In the genomic region with DNA sequence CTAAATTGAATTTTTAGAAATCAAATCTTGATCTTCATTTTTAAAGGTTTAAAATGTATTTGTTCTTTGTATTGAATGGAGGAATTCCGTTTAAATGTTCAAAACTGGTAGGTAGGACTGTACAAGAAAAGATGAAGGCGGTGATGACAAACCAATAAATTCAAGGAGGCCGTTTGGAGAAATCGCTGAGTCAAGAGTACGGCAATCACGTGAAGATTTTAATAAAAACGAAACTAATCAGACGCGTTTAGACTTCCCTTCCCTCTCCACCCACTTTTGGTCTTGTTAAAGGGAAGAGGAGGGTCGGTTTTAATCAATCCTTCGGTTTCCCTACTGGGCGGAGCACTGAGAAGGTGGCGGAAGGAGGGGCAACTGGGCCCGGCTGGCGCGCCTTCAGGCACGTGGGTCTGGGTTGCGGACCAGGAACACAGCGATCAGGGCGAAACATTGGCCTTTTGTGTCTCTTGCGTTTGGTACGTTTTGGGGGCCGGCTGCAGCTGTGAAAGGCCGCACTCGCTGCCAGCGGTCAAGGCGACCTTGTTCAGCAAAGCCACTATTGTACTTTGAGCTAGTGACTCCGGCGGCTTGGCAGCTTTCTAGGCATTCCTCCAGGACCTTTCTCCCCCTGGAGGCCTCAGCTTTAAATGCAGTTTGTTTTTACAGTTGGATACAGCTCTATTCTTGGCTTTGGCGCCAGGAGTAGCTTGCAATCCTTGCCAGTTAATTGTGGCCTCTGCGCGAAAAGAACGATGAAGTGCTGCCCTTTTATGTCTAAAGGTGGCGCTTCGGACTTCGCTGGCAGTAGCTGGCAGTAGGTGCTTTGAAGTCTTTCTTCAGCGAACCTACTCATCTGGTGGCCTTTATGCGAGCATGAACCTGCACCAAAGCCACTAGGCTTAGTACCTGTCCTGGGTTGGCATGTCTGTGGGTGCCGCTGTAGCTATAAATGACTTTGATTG, we compare ENCODE assay signal across 8 cellular contexts. TPM values are rescaled to one million over a fixed set of nuclear protein-coding genes. Genes with fewer than 3 reads are reported as not detected.
DNase-seq lines count a peak whose midpoint lies in the region; ATAC-seq and TF ChIP-seq lines count a peak whose summit lies in the region.

No MANE protein-coding gene starts in this region.

- no peaks in the 10 kb centered on the region for H3K27me3 Mint-ChIP-seq in IgD-negative memory B cell
- H3K27me3 Mint-ChIP-seq in activated T-helper 2 cell treated with anti-CD3 and anti-CD28 coated beads, Interferon-gamma antibody, Interleukin-2, Interleukin-4, amounts not matched to agents 10 μg/mL and 5 μg/mL and 100 μg/mL, durations not matched to agents 14 hours and 24 hours and 36 hours (ENCODE audit: low read depth), result no peaks in the 10 kb centered on the region
- no peaks in the 10 kb centered on the region for H3K27me3 Mint-ChIP-seq in naive thymus-derived CD8-positive, alpha-beta T cell

- H3K27ac Mint-ChIP-seq in IgD-negative memory B cell, result peak overlapping the region; percentile 89 to 97 (median 94)
- H3K27ac Mint-ChIP-seq in activated T-helper 2 cell treated with anti-CD3 and anti-CD28 coated beads, Interferon-gamma antibody, Interleukin-2, Interleukin-4, amounts not matched to agents 10 μg/mL and 5 μg/mL and 100 μg/mL, durations not matched to agents 14 hours and 24 hours and 36 hours, result peak overlapping the region; percentile 87
- H3K27ac Mint-ChIP-seq in naive thymus-derived CD8-positive, alpha-beta T cell, result peak overlapping the region; percentile 61 to 95 (median 92)

- DNase-seq in DMS53 treated with DMSO at 0.1 percent for 48 hours (lab: John Stamatoyannopoulos, UW; ENCODE audit: unreplicated experiment), result peak; percentile 88
- peak; percentile 50 for DNase-seq in activated T-helper 2 cell treated with anti-CD3 and anti-CD28 coated beads, Interferon-gamma antibody, Interleukin-2, Interleukin-4, amounts not matched to agents 10 μg/mL and 5 μg/mL and 100 μg/mL, durations not matched to agents 14 hours and 24 hours and 36 hours (ENCODE audit: low spot score)
- peak; percentile 83 for DNase-seq in fibroblast of peridontal ligament (ENCODE audit: extremely low read depth)
- peak; percentile 15 to 59 (median 33) for DNase-seq in naive thymus-derived CD8-positive, alpha-beta T cell
- peak; percentile 71 for DNase-seq in stromal cell of bone marrow (ENCODE audit: low read depth)

- POLR2A ChIA-PET in naive thymus-derived CD8-positive, alpha-beta T cell (lab: Charles Lee), result interaction anchor here (0.5 to 2.2 kb wide), 8 partner anchors 17 to 235 kb away, joined by 3 to 12 read pairs (median 6); a partner anchor contains a TSS

- peak; percentile 78 for ATAC-seq in GM21529 (IDR thresholded peaks at IDR 0.05; ENCODE audit: unreplicated experiment)
- peak; percentile 75 to 84 for ATAC-seq in naive thymus-derived CD8-positive, alpha-beta T cell

- H3K4me3 Mint-ChIP-seq in IgD-negative memory B cell, result peak overlapping the region; percentile 90 to 99 (median 98)
- peak overlapping the region; percentile 72 for H3K4me3 Mint-ChIP-seq in activated T-helper 2 cell treated with anti-CD3 and anti-CD28 coated beads, Interferon-gamma antibody, Interleukin-2, Interleukin-4, amounts not matched to agents 10 μg/mL and 5 μg/mL and 100 μg/mL, durations not matched to agents 14 hours and 24 hours and 36 hours (ENCODE audit: low read depth)
- peak overlapping the region; percentile 81 to 94 (median 90) for H3K4me3 Mint-ChIP-seq in naive thymus-derived CD8-positive, alpha-beta T cell

- peaks cover 4 to 10% (median 7%) of the 10 kb centered on the region in 3 donors for H3K4me1 Mint-ChIP-seq in IgD-negative memory B cell
- peaks cover 21% of the 10 kb centered on the region for H3K4me1 Mint-ChIP-seq in activated T-helper 2 cell treated with anti-CD3 and anti-CD28 coated beads, Interferon-gamma antibody, Interleukin-2, Interleukin-4, amounts not matched to agents 10 μg/mL and 5 μg/mL and 100 μg/mL, durations not matched to agents 14 hours and 24 hours and 36 hours (ENCODE audit: low read depth)
- peaks cover 7 to 33% (median 20%) of the 10 kb centered on the region in 4 donors for H3K4me1 Mint-ChIP-seq in naive thymus-derived CD8-positive, alpha-beta T cell

- intact Hi-C loops in activated T-helper 2 cell treated with anti-CD3 and anti-CD28 coated beads, Interferon-gamma antibody, Interleukin-2, Interleukin-4, amounts not matched to agents 10 μg/mL and 5 μg/mL and 100 μg/mL, durations not matched to agents 14 hours and 24 hours and 36 hours (cut with micrococcal nuclease), result loop anchor here (1.0 to 5.0 kb wide), 4 partner anchors 17 to 234 kb away; a partner anchor contains a TSS

- no peaks in the 10 kb centered on the region for H3K9me3 Mint-ChIP-seq in IgD-negative memory B cell
- no peaks in the 10 kb centered on the region for H3K9me3 Mint-ChIP-seq in activated T-helper 2 cell treated with anti-CD3 and anti-CD28 coated beads, Interferon-gamma antibody, Interleukin-2, Interleukin-4, amounts not matched to agents 10 μg/mL and 5 μg/mL and 100 μg/mL, durations not matched to agents 14 hours and 24 hours and 36 hours
- no peaks in the 10 kb centered on the region for H3K9me3 Mint-ChIP-seq in naive thymus-derived CD8-positive, alpha-beta T cell

- H3K36me3 Mint-ChIP-seq in IgD-negative memory B cell, result no peaks in the 10 kb centered on the region
- H3K36me3 Mint-ChIP-seq in activated T-helper 2 cell treated with anti-CD3 and anti-CD28 coated beads, Interferon-gamma antibody, Interleukin-2, Interleukin-4, amounts not matched to agents 10 μg/mL and 5 μg/mL and 100 μg/mL, durations not matched to agents 14 hours and 24 hours and 36 hours (ENCODE audit: low read depth), result no peaks in the 10 kb centered on the region
- H3K36me3 Mint-ChIP-seq in naive thymus-derived CD8-positive, alpha-beta T cell, result no peaks in the 10 kb centered on the region

TF ChIP-seq in PFSK-1, 5 proteins besides CTCF, POLR2A, EP300 and RAD21:
- TF ChIP-seq, protein P1, sequence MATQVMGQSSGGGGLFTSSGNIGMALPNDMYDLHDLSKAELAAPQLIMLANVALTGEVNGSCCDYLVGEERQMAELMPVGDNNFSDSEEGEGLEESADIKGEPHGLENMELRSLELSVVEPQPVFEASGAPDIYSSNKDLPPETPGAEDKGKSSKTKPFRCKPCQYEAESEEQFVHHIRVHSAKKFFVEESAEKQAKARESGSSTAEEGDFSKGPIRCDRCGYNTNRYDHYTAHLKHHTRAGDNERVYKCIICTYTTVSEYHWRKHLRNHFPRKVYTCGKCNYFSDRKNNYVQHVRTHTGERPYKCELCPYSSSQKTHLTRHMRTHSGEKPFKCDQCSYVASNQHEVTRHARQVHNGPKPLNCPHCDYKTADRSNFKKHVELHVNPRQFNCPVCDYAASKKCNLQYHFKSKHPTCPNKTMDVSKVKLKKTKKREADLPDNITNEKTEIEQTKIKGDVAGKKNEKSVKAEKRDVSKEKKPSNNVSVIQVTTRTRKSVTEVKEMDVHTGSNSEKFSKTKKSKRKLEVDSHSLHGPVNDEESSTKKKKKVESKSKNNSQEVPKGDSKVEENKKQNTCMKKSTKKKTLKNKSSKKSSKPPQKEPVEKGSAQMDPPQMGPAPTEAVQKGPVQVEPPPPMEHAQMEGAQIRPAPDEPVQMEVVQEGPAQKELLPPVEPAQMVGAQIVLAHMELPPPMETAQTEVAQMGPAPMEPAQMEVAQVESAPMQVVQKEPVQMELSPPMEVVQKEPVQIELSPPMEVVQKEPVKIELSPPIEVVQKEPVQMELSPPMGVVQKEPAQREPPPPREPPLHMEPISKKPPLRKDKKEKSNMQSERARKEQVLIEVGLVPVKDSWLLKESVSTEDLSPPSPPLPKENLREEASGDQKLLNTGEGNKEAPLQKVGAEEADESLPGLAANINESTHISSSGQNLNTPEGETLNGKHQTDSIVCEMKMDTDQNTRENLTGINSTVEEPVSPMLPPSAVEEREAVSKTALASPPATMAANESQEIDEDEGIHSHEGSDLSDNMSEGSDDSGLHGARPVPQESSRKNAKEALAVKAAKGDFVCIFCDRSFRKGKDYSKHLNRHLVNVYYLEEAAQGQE (IDR thresholded peaks at IDR 0.05; ENCODE audit: insufficient read depth in 1 of 2, low read depth in 2 of 2, low read length in 2 of 2), result no peak
- TF ChIP-seq POLR2AphosphoS5 (IDR thresholded peaks at IDR 0.05; ENCODE audit: low read depth, low read length), result 0 out of 2 replicates have a peak, but pooled peaks have one; percentile 38
- no peak for TF ChIP-seq TAF1 (IDR thresholded peaks at IDR 0.05; ENCODE audit: borderline replicate concordance, insufficient read depth, low read length)
- TF ChIP-seq SIN3A (IDR thresholded peaks at IDR 0.05; ENCODE audit: borderline replicate concordance, insufficient read depth, low read length), result 0 out of 2 replicates have a peak, but pooled peaks have one; percentile 22
- no peak for TF ChIP-seq FOXP2 (optimal IDR thresholded peaks at IDR 0.05; ENCODE audit: borderline replicate concordance, extremely low read depth, extremely low read length, insufficient read depth)

RNA-seq across cellular contexts. Expression of a gene that starts 16.7 kb away (rescaled TPM):
- polyA plus RNA-seq in IgD-negative memory B cell, result 49.0 TPM
- 50.0 TPM for polyA plus RNA-seq in PFSK-1 (2012; ENCODE audit: insufficient read length, low read depth)
- total RNA-seq in activated T-helper 2 cell treated with anti-CD3 and anti-CD28 coated beads, Interferon-gamma antibody, Interleukin-2, Interleukin-4, amounts not matched to agents 10 μg/mL and 5 μg/mL and 100 μg/mL, durations not matched to agents 14 hours and 24 hours and 36 hours, result 39.8 and 40.7 TPM in 2 replicates
- total RNA-seq in naive thymus-derived CD8-positive, alpha-beta T cell, result 10 to 100 TPM; 39.2 to 39.5 TPM
- polyA plus RNA-seq in naive thymus-derived CD8-positive, alpha-beta T cell, result 10 to 100 TPM; 61.3 to 78.3 (median 75.0) TPM

Comparison
In these comparisons a context has a peak if more than half of its experiments do, and no peak if none do; other contexts are left out.
1. Peak in every context shown above with its lines: DNase-seq and ATAC-seq.
2. DNase-seq: peak in every context shown above with its lines; median percentile 88 in DMS53 treated with DMSO at 0.1 percent for 48 hours; 83 in fibroblast of peridontal ligament; 71 in stromal cell of bone marrow; 50 in activated T-helper 2 cell treated with anti-CD3 and anti-CD28 coated beads, Interferon-gamma antibody, Interleukin-2, Interleukin-4, amounts not matched to agents 10 μg/mL and 5 μg/mL and 100 μg/mL, durations not matched to agents 14 hours and 24 hours and 36 hours; 33 in naive thymus-derived CD8-positive, alpha-beta T cell.